18 cellular contexts compared by ENCODE assay signal in the genomic region with DNA sequence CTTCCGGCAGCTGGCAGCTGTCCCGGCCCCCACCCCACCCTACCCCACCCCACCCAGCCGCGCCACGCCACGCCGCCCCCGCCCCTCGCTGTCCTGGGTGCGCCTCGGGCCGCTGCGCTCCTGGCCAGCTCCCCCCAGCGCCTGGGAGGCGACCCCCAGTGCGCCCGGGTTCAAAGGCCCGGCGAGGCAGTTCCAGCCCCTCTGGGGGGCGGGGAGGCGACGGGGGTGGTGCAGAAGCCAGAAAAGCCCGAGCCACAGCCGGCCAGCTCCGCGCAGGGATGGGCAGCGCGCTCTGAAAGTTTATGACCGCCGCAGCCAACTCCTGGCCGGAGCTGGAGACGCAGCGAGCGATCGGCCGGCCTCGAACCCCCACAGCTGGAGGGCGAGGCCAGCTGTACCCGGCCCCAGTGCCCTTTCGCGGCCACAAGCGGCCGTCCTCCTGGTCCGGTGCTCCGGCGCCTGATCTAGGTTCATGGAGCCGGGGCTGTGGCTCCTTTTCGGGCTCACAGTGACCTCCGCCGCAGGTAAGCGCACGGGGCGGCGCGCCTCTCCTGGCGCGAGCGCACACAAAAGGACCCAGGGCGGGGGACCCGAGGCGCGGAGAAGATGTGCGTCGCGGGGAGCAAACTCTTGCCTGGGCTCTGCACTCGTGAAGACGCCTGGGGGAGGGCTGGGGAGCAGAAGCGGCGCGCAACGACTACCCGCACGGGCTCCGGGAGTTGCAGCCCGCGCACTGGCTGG. TPM values are rescaled to one million over a fixed set of nuclear protein-coding genes. Genes with fewer than 3 reads are reported as not detected.
DNase-seq lines count a peak whose midpoint lies in the region; ATAC-seq and TF ChIP-seq lines count a peak whose summit lies in the region.
"Had no signal": no experiment of that assay in that cellular context is flagged by ENCODE, and none has a peak within 500 bp of the region (broad histone marks: within the 10 kb centered on the region; RNA-seq: fewer than 3 reads in every experiment).

A gene with protein sequence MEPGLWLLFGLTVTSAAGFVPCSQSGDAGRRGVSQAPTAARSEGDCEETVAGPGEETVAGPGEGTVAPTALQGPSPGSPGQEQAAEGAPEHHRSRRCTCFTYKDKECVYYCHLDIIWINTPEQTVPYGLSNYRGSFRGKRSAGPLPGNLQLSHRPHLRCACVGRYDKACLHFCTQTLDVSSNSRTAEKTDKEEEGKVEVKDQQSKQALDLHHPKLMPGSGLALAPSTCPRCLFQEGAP (plus strand): TSS at position 271 of the 741 bp plus-strand sequence. CDS start 202 bp downstream, at position 473.

- peaks cover 95% of the 10 kb centered on the region for H3K27me3 Mint-ChIP-seq in neural crest cell (ENCODE audit: low read depth)

- H3K9me3 Mint-ChIP-seq in neural crest cell, result no peaks in the 10 kb centered on the region
- H3K9me3 Mint-ChIP-seq: activated T-helper 2 cell treated with anti-CD3 and anti-CD28 coated beads, Interferon-gamma antibody, Interleukin-2, Interleukin-4, amounts not matched to agents 10 μg/mL and 5 μg/mL and 100 μg/mL, durations not matched to agents 14 hours and 24 hours and 36 hours; dendritic cell treated with granulocyte-macrophage colony-stimulating factor and Interleukin-4, amounts not matched to agents 40 ng/mL and 50 ng/mL, for 4 days; IgD-negative memory B cell had no signal

- H3K4me3 Mint-ChIP-seq in neural crest cell, result peak within 1 kb of the TSS; percentile 9
- H3K4me3 Mint-ChIP-seq: activated CD8-positive, alpha-beta T cell treated with anti-CD3 and anti-CD28 coated beads, Interleukin-2, amount 10 ng/mL, durations not matched to agents 7 days and 5 days; dendritic cell treated with granulocyte-macrophage colony-stimulating factor and Interleukin-4, amounts not matched to agents 40 ng/mL and 50 ng/mL, for 4 days; IgD-negative memory B cell had no signal

- TF ChIP-seq POLR2A in heart left ventricle (IDR thresholded peaks at IDR 0.05), result no peak

- H3K27ac ChIP-seq in left ventricle myocardium inferior (replicated peaks) (no peak within 1 kb of the TSS), heart left ventricle (no peak within 1 kb of the TSS), hepatocyte (no peak within 1 kb of the TSS)

- H3K36me3 ChIP-seq in left ventricle myocardium inferior (no peaks in the 10 kb centered on the region), heart left ventricle (no peaks in the 10 kb centered on the region), hepatocyte (replicated peaks; ENCODE audit: insufficient read depth, low read depth) (no peaks in the 10 kb centered on the region)

- ATAC-seq in heart left ventricle (no peak), HG02759 (IDR thresholded peaks at IDR 0.05; ENCODE audit: unreplicated experiment) (no peak), GM18858 (IDR thresholded peaks at IDR 0.05; ENCODE audit: unreplicated experiment) (no peak)
- ATAC-seq: activated CD8-positive, alpha-beta T cell treated with anti-CD3 and anti-CD28 coated beads, Interleukin-2, amount 10 ng/mL, durations not matched to agents 7 days and 5 days had no signal

- DNase-seq in left ventricle myocardium inferior (no peak), heart left ventricle (no peak), hepatocyte (ENCODE audit: low spot score) (peak; percentile 29), neural crest cell (ENCODE audit: low read depth, low spot score) (no peak), NAMALWA (ENCODE audit: low spot score) (no peak), NCI-H187 treated with DMSO at 0.1 percent for 48 hours (lab: John Stamatoyannopoulos, UW) (no peak)
- DNase-seq: activated CD8-positive, alpha-beta T cell treated with anti-CD3 and anti-CD28 coated beads, Interleukin-2, amount 10 ng/mL, durations not matched to agents 7 days and 5 days; aorta; kidney; NCI-H1092 treated with DMSO at 0.1 percent for 48 hours; NCI-H345; stimulated activated CD4-positive, alpha-beta T cell treated with anti-CD3 and anti-CD28 coated beads, Interleukin-1b, Interleukin-23, amount 100 ng/mL, for 48 hours had no signal

- H4K20me1 ChIP-seq in hepatocyte (ENCODE audit: insufficient read depth, poor library complexity, severe bottlenecking), result no peaks in the 10 kb centered on the region

- peak within 1 kb of the TSS; percentile 68 for H2AFZ ChIP-seq in hepatocyte

- H3K4me3 ChIP-seq in left ventricle myocardium inferior (peak within 1 kb of the TSS; percentile 14), heart left ventricle (peak within 1 kb of the TSS in 1 of 12 donors; percentile 25), hepatocyte (peak within 1 kb of the TSS; percentile 64)

- H3K9me2 ChIP-seq in hepatocyte (replicated peaks; ENCODE audit: insufficient read depth), result no peaks in the 10 kb centered on the region

- H3K4me1 ChIP-seq in left ventricle myocardium inferior (peaks cover 9% of the 10 kb centered on the region), heart left ventricle (peaks cover 0 to 10% (median 0%) of the 10 kb centered on the region in 12 donors), hepatocyte (ENCODE audit: insufficient read depth) (peaks cover 14% of the 10 kb centered on the region)

- no peak within 1 kb of the TSS for H3K27ac Mint-ChIP-seq in neural crest cell (ENCODE audit: unreplicated experiment)
- H3K27ac Mint-ChIP-seq: activated CD8-positive, alpha-beta T cell treated with anti-CD3 and anti-CD28 coated beads, Interleukin-2, amount 10 ng/mL, durations not matched to agents 7 days and 5 days; activated T-helper 2 cell treated with anti-CD3 and anti-CD28 coated beads, Interferon-gamma antibody, Interleukin-2, Interleukin-4, amounts not matched to agents 10 μg/mL and 5 μg/mL and 100 μg/mL, durations not matched to agents 14 hours and 24 hours and 36 hours; dendritic cell treated with granulocyte-macrophage colony-stimulating factor and Interleukin-4, amounts not matched to agents 40 ng/mL and 50 ng/mL, for 4 days; IgD-negative memory B cell had no signal

- peaks cover 7% of the 10 kb centered on the region for H3K4me1 Mint-ChIP-seq in neural crest cell
- H3K4me1 Mint-ChIP-seq: IgD-negative memory B cell had no signal

- peak within 1 kb of the TSS; percentile 92 for H3K4me2 ChIP-seq in hepatocyte

- H3K9me3 ChIP-seq in left ventricle myocardium inferior (replicated peaks) (no peaks in the 10 kb centered on the region), heart left ventricle (no peaks in the 10 kb centered on the region), hepatocyte (ENCODE audit: low read depth) (no peaks in the 10 kb centered on the region)

- WGBS in heart left ventricle, 4 donors, result 0 to 2% (median 2%) methylated on average over 9 to 76 of the region's 76 CpGs
- WGBS in hepatocyte (ENCODE audit: low lambda C conversion rate, missing lambda C conversion rate), result 6% methylated on average over 49 of the region's 76 CpGs

- H3K27me3 ChIP-seq in left ventricle myocardium inferior (ENCODE audit: low read depth), result peaks cover 99% of the 10 kb centered on the region
- H3K27me3 ChIP-seq in heart left ventricle, result peaks cover 14 to 76% (median 46%) of the 10 kb centered on the region in 9 donors
- H3K27me3 ChIP-seq in hepatocyte, result peaks cover 60% of the 10 kb centered on the region

- TF ChIP-seq CTCF in left ventricle myocardium inferior (IDR thresholded peaks at IDR 0.05; ENCODE audit: borderline replicate concordance) (no peak), heart left ventricle (IDR thresholded peaks at IDR 0.05) (no peak), hepatocyte (IDR thresholded peaks at IDR 0.05; ENCODE audit: poor library complexity) (no peak), neural crest cell (conservative IDR thresholded peaks at IDR 0.05) (no peak)

- no peaks in the 10 kb centered on the region for H3K79me2 ChIP-seq in hepatocyte

- intact Hi-C loops in left ventricle myocardium inferior (cut with micrococcal nuclease) (no loop called here), heart left ventricle (cut with DNase I) (no loop called here)

- H3K36me3 Mint-ChIP-seq in neural crest cell (ENCODE audit: low read depth), result no peaks in the 10 kb centered on the region
- H3K36me3 Mint-ChIP-seq: IgD-negative memory B cell had no signal

RNA-seq across cellular contexts. Expression of the gene that starts here (rescaled TPM):
- not detected for total RNA-seq in left ventricle myocardium inferior
- under 1 TPM in 1 of 9 donors, not detected in 8; 0.17 TPM for total RNA-seq in heart left ventricle
- under 1 TPM in 1 of 2 donors, not detected in 1; 0.07 TPM for polyA plus RNA-seq in heart left ventricle
- total RNA-seq in hepatocyte, result 1.4 and 4.0 TPM in 2 replicates
- 5.8 and 5.9 TPM in 2 replicates for polyA plus RNA-seq in hepatocyte
- total RNA-seq in neural crest cell, result 0.20 and 0.28 TPM in 2 replicates
- total RNA-seq: activated CD8-positive, alpha-beta T cell treated with anti-CD3 and anti-CD28 coated beads, Interleukin-2, amount 10 ng/mL, durations not matched to agents 7 days and 5 days; activated T-helper 2 cell treated with anti-CD3 and anti-CD28 coated beads, Interferon-gamma antibody, Interleukin-2, Interleukin-4, amounts not matched to agents 10 μg/mL and 5 μg/mL and 100 μg/mL, durations not matched to agents 14 hours and 24 hours and 36 hours; aorta; fibroblast of villous mesenchyme had no signal
- polyA plus RNA-seq: IgD-negative memory B cell had no signal
